ENCODE assay signal across 1 cellular context in genomic region chr4:3304831-3305609, GRCh38.
TF ChIP-seq lines count a peak whose summit lies in the region.

No MANE protein-coding gene starts in this region.

TF ChIP-seq in HepG2, 621 proteins besides CTCF, POLR2A, EP300 and RAD21 (continued from another document):
- TF ChIP-seq ZNF800 (CRISPR knock-in tag; IDR thresholded peaks at IDR 0.05) (no peak), ZNF121 (CRISPR knock-in tag; IDR thresholded peaks at IDR 0.05) (no peak), ZNF557 (CRISPR knock-in tag; IDR thresholded peaks at IDR 0.05) (no peak), ELK4 (CRISPR knock-in tag; IDR thresholded peaks at IDR 0.05; ENCODE audit: borderline replicate concordance) (no peak), ZSCAN31 (CRISPR knock-in tag; IDR thresholded peaks at IDR 0.05; ENCODE audit: low read depth) (no peak), ZNF235 (CRISPR knock-in tag; IDR thresholded peaks at IDR 0.05; ENCODE audit: borderline replicate concordance) (no peak)
- TF ChIP-seq, protein P1, sequence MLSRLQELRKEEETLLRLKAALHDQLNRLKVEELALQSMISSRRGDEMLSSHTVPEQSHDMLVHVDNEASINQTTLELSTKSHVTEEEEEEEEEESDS (CRISPR knock-in tag; IDR thresholded peaks at IDR 0.05; ENCODE audit: borderline replicate concordance), result no peak
